18 cellular contexts compared by ENCODE assay signal in the genomic region with DNA sequence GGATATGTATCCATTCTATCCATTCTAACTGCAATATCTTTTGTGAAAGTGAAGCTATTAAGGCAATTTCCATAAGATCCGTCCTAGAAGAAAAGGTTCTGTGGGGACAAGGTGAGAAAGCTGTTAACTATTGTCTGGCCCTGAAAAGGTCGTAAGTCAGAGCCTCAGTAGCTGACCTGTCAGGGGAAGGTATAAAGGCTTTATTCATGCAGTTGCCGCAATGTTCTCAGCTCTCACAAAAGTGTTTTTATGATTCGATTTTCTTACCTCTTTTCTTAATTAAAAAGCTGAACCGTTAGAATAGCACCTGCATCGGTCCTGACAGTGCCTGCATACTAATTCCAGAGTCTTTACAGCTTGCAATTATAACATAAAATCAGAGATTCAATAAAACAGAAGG. TPM values are rescaled to one million over a fixed set of nuclear protein-coding genes. Genes with fewer than 3 reads are reported as not detected.
DNase-seq lines count a peak whose midpoint lies in the region; ATAC-seq, FAIRE-seq and TF ChIP-seq lines count a peak whose summit lies in the region.
"Had no signal": no experiment of that assay in that cellular context is flagged by ENCODE, and none has a peak within 500 bp of the region (broad histone marks: within the 10 kb centered on the region; RNA-seq: fewer than 3 reads in every experiment).

No MANE protein-coding gene starts in this region.

- DNase-seq in H1 (ENCODE audit: low read depth in 1 of 2, low spot score in 2 of 2), result no peak
- peak; percentile 33 for DNase-seq in neural progenitor cell (ENCODE audit: low spot score)
- DNase-seq in MM.1S, result no peak
- DNase-seq: C1 segment of cervical spinal cord; Calu3; CD4-positive, alpha-beta memory T cell; COR-L47; DMS53; DMS79 treated with DMSO at 0.1 percent for 48 hours; GF-D8; H9; HFFc6 had no signal

- no peak overlapping the region for H3K23ac ChIP-seq in H1 (ENCODE audit: insufficient read length)

- H3K36me3 Mint-ChIP-seq in neural progenitor cell, result peaks cover 21% of the 10 kb centered on the region
- H3K36me3 Mint-ChIP-seq: CD4-positive, alpha-beta memory T cell had no signal

- POLR2A ChIA-PET in H1 (lab: Charles Lee; ENCODE audit: partially characterized antibody), result interaction anchor here (0.9 to 2.0 kb wide), 5 partner anchors 8 to 25 kb away, joined by 3 to 6 read pairs (median 4); no protein-coding TSS in a partner anchor

- TF ChIP-seq CTCF in H1 (IDR thresholded peaks at IDR 0.05; ENCODE audit: control extremely low read depth in 1 of 3, insufficient read depth in 1 of 3, low read depth in 1 of 3, low read length in 3 of 3) (no peak), neural progenitor cell (IDR thresholded peaks at IDR 0.05) (no peak), MM.1S (IDR thresholded peaks at IDR 0.05; ENCODE audit: low read length) (no peak)

- no peak overlapping the region for H2BK5ac ChIP-seq in H1 (ENCODE audit: low read depth, low read length)

- H4K91ac ChIP-seq in H1 (replicated peaks; ENCODE audit: insufficient read length, low read length), result no peak overlapping the region

- peaks cover 3% of the 10 kb centered on the region for H3K27me3 Mint-ChIP-seq in neural progenitor cell (ENCODE audit: insufficient read depth, low read depth)

- H3K27ac ChIP-seq in HUES48 (ENCODE audit: low read depth, low read length) (peak overlapping the region; percentile 42), H1 (ENCODE audit: low read depth, low read length) (no peak overlapping the region), neural progenitor cell (no peak overlapping the region), MM.1S (ENCODE audit: low read length) (no peak overlapping the region)

- H3K18ac ChIP-seq in H1 (ENCODE audit: extremely low read depth, low read length), result no peak overlapping the region

- peak overlapping the region; percentile 99 for H3K27ac Mint-ChIP-seq in neural progenitor cell
- H3K27ac Mint-ChIP-seq: CD4-positive, alpha-beta memory T cell; HFFc6 had no signal

- H3K9me3 ChIP-seq in HUES48 (ENCODE audit: control insufficient read depth, insufficient read depth, low read length), result no peaks in the 10 kb centered on the region
- H3K9me3 ChIP-seq in H1 (ENCODE audit: insufficient read depth in 2 of 2, low read depth in 1 of 2, low read length in 1 of 2), result no peaks in the 10 kb centered on the region
- no peaks in the 10 kb centered on the region for H3K9me3 ChIP-seq in neural progenitor cell (ENCODE audit: low read depth)
- H3K9me3 ChIP-seq in MM.1S (replicated peaks; ENCODE audit: insufficient read depth, low read length), result no peaks in the 10 kb centered on the region

- H3K79me2 ChIP-seq in H1 (ENCODE audit: control insufficient read depth in 1 of 2, insufficient read depth in 2 of 2, low read length in 2 of 2), result no peaks in the 10 kb centered on the region
- no peaks in the 10 kb centered on the region for H3K79me2 ChIP-seq in neural progenitor cell (ENCODE audit: low read depth)
- H3K79me2 ChIP-seq in MM.1S (ENCODE audit: low read length), result no peaks in the 10 kb centered on the region

- no peak overlapping the region for H4K5ac ChIP-seq in H1 (ENCODE audit: insufficient read length, low read depth, low read length)

- peaks cover 97% of the 10 kb centered on the region for H3K4me1 Mint-ChIP-seq in neural progenitor cell
- H3K4me1 Mint-ChIP-seq: CD4-positive, alpha-beta memory T cell had no signal

- no peak overlapping the region for H3K4me3 ChIP-seq in HUES48 (ENCODE audit: low read depth, low read length)
- no peak overlapping the region for H3K4me3 ChIP-seq in H1 (ENCODE audit: extremely low read depth in 1 of 4, insufficient read depth in 2 of 4, low read depth in 3 of 4, low read length in 4 of 4)
- no peak overlapping the region for H3K4me3 ChIP-seq in neural progenitor cell
- no peak overlapping the region for H3K4me3 ChIP-seq in MM.1S (ENCODE audit: low read length)

- no peak overlapping the region for H3K4ac ChIP-seq in H1 (replicated peaks; ENCODE audit: insufficient read length, low read depth, low read length)

- peaks cover 67% of the 10 kb centered on the region for H3F3A ChIP-seq in neural progenitor cell (ENCODE audit: low read depth)
- H3F3A ChIP-seq in MM.1S (ENCODE audit: insufficient read depth, low read length), result no peaks in the 10 kb centered on the region

- H3K4me2 ChIP-seq in H1 (ENCODE audit: insufficient read depth in 1 of 2, low read depth in 2 of 2, low read length in 2 of 2), result peak overlapping the region in 1 of 2 experiments; percentile 56; a peak in 3 of 4 replicates
- H3K4me2 ChIP-seq in neural progenitor cell, result peak overlapping the region; percentile 41
- H3K4me2 ChIP-seq in MM.1S (ENCODE audit: low read depth, low read length), result no peak overlapping the region

- no peaks in the 10 kb centered on the region for H3K79me1 ChIP-seq in H1 (ENCODE audit: low read depth, low read length)

- H3K14ac ChIP-seq in H1 (ENCODE audit: insufficient read length), result no peak overlapping the region

- WGBS in H1 (ENCODE audit: extremely low coverage in 1 of 2, insufficient coverage in 1 of 2, insufficient read length in 1 of 2, insufficient replicate concordance in 2 of 2, low coverage in 1 of 2, low lambda C conversion rate in 2 of 2, missing lambda C conversion rate in 1 of 2), 2 experiments, result 11% methylated on average over 6 of the region's 6 CpGs; no CpG with 5 or more reads in 1 of the 2 experiments

- H3K4me1 ChIP-seq in HUES48 (ENCODE audit: control insufficient read depth, insufficient read depth, low read length) (peaks cover 77% of the 10 kb centered on the region), H1 (replicated peaks in 1 of 4; ENCODE audit: control insufficient read depth in 3 of 4, insufficient read depth in 4 of 4, low read length in 3 of 4) (peaks cover 15 to 48% (median 32%) of the 10 kb centered on the region in 4 experiments), neural progenitor cell (peaks cover 47% of the 10 kb centered on the region), MM.1S (ENCODE audit: low read length) (no peaks in the 10 kb centered on the region)

- TF ChIP-seq RAD21 in H1 (IDR thresholded peaks at IDR 0.05 in 1 of 2, conservative IDR thresholded peaks at IDR 0.05 in 1 of 2; ENCODE audit: low read depth in 2 of 2, low read length in 2 of 2), result no peak

- no peak overlapping the region for H2BK20ac ChIP-seq in H1 (ENCODE audit: low read length)

- H4K20me1 ChIP-seq in H1 (replicated peaks in 1 of 2; ENCODE audit: control insufficient read depth in 1 of 2, insufficient read depth in 2 of 2, low read length in 2 of 2), result peaks cover 0 to 3% of the 10 kb centered on the region in 2 experiments
- peaks cover 53% of the 10 kb centered on the region for H4K20me1 ChIP-seq in neural progenitor cell (ENCODE audit: low read depth)
- no peaks in the 10 kb centered on the region for H4K20me1 ChIP-seq in MM.1S (ENCODE audit: insufficient read depth, low read length)

- ATAC-seq in HG03342 (IDR thresholded peaks at IDR 0.05; ENCODE audit: unreplicated experiment) (no peak), GM21786 (IDR thresholded peaks at IDR 0.05; ENCODE audit: unreplicated experiment) (no peak)

- no peak overlapping the region for H4K8ac ChIP-seq in H1 (ENCODE audit: extremely low read depth, insufficient read depth, low read length)

- FAIRE-seq in H1 (lab: Jason Lieb, UNC), result peak; percentile 58
- FAIRE-seq: GM12891, GM18507 had no signal

- CTCF ChIA-PET in H1 (lab: Charles Lee; ENCODE audit: partially characterized antibody), result interaction anchor here (0.6 to 27.3 kb wide), 10 partner anchors 8 to 599 kb away, joined by 3 to 485 read pairs (median 9); a partner anchor contains a TSS

- no peak overlapping the region for H2AK5ac ChIP-seq in H1 (ENCODE audit: low read depth, low read length)

- H2BK15ac ChIP-seq in H1 (ENCODE audit: low read length), result no peak overlapping the region

- peak overlapping the region; percentile 74 for H3K4me3 Mint-ChIP-seq in neural progenitor cell
- H3K4me3 Mint-ChIP-seq: CD4-positive, alpha-beta memory T cell; HFFc6 had no signal

- H3K56ac ChIP-seq in H1 (replicated peaks; ENCODE audit: insufficient read length, low read depth, low read length), result no peak overlapping the region

- H3K9ac ChIP-seq in HUES48 (ENCODE audit: low read depth, low read length) (no peak overlapping the region), H1 (replicated peaks in 1 of 4; ENCODE audit: extremely low read depth in 1 of 4, low read depth in 3 of 4, low read length in 3 of 4) (no peak overlapping the region), neural progenitor cell (no peak overlapping the region), MM.1S (ENCODE audit: low read length) (no peak overlapping the region)

- H3K9me3 Mint-ChIP-seq in neural progenitor cell, result peaks cover 3% of the 10 kb centered on the region
- H3K9me3 Mint-ChIP-seq: HFFc6 had no signal

- H3K27me3 ChIP-seq in HUES48 (ENCODE audit: control insufficient read depth, insufficient read depth, low read length) (peaks cover 97% of the 10 kb centered on the region), H1 (replicated peaks in 1 of 4; ENCODE audit: control insufficient read depth in 3 of 4, extremely low read depth in 1 of 4, insufficient read depth in 3 of 4, low read length in 3 of 4) (peaks cover 43 to 77% (median 62%) of the 10 kb centered on the region in 4 experiments), neural progenitor cell (peaks cover 100% of the 10 kb centered on the region), MM.1S (replicated peaks; ENCODE audit: insufficient read depth, low read length) (no peaks in the 10 kb centered on the region)

- no peak overlapping the region for H2BK12ac ChIP-seq in H1 (ENCODE audit: low read depth, low read length)

- no peak for TF ChIP-seq POLR2A in H1 (IDR thresholded peaks at IDR 0.05; ENCODE audit: control extremely low read depth in 1 of 2, low read depth in 2 of 2, low read length in 2 of 2)

- no peak overlapping the region for H2BK120ac ChIP-seq in H1 (replicated peaks; ENCODE audit: low read depth, low read length)

- peaks cover 5% of the 10 kb centered on the region for H3K23me2 ChIP-seq in H1 (ENCODE audit: low read depth, low read length)

- H2AFZ ChIP-seq in H1 (ENCODE audit: low read length) (no peak overlapping the region), neural progenitor cell (replicated peaks) (no peak overlapping the region), MM.1S (ENCODE audit: low read length) (no peak overlapping the region)

- TF ChIP-seq EP300 in H1 (IDR thresholded peaks at IDR 0.05; ENCODE audit: borderline replicate concordance in 1 of 2, low read depth in 2 of 2, low read length in 2 of 2), result no peak

- no peaks in the 10 kb centered on the region for H3K9me2 ChIP-seq in MM.1S (replicated peaks; ENCODE audit: insufficient read depth, low read length)

- H3K36me3 ChIP-seq in HUES48 (ENCODE audit: control insufficient read depth, insufficient read depth, low read length) (no peaks in the 10 kb centered on the region), H1 (ENCODE audit: control insufficient read depth in 2 of 4, insufficient read depth in 4 of 4, low read length in 3 of 4) (no peaks in the 10 kb centered on the region), neural progenitor cell (no peaks in the 10 kb centered on the region), MM.1S (replicated peaks; ENCODE audit: insufficient read depth, low read length) (no peaks in the 10 kb centered on the region)

RNA-seq across cellular contexts. Expression of a gene that starts 24.7 kb away (rescaled TPM):
- 0.13 TPM in 1 of 2 replicates, not detected in the other for total RNA-seq in H1 (2021; fragmentation: NEBNext Ultra II Directional; extraction: Animal tissue kit (Norgen Biotek cat#: 25700))
- polyA plus RNA-seq in H1 (2011; rRNA removed), result 0.03 and 0.31 TPM in 2 replicates
- polyA plus RNA-seq in H1 (2011; cell fraction: cytosol; rRNA removed), result 0.08 TPM
- 0.27 TPM for polyA plus RNA-seq in H1 (2011; cell fraction: nucleus; rRNA removed)
- polyA plus RNA-seq in H1 (2012, experiment 1 of 2), result 0.27 TPM in 1 of 4 replicates, not detected in the others
- polyA plus RNA-seq in H1 (2012, experiment 2 of 2), result 0.08 TPM
- 0.06 TPM for polyA plus RNA-seq in H1 (2013, experiment 1 of 2)
- 0.06 TPM for polyA plus RNA-seq in H1 (2013, experiment 2 of 2)
- not detected in 2 replicates for polyA minus RNA-seq in H1 (2011; rRNA and poly(A)+ RNA removed)
- polyA minus RNA-seq in H1 (2011; cell fraction: cytosol; rRNA and poly(A)+ RNA removed), result not detected
- polyA minus RNA-seq in H1 (2011; cell fraction: nucleus; rRNA and poly(A)+ RNA removed), result 0.60 TPM
- total RNA-seq in neural progenitor cell (ENCODE audit: low replicate concordance), result 0.25 and 0.64 TPM in 2 replicates
- total RNA-seq: Calu3; CD4-positive, alpha-beta memory T cell; G401; H9 had no signal
- polyA plus RNA-seq: CD4-positive, alpha-beta memory T cell had no signal

RNA-seq across cellular contexts. Expression of a gene that starts 27.6 kb away (rescaled TPM):
- 1.5 and 2.2 TPM in 2 replicates for total RNA-seq in H1 (2021; fragmentation: NEBNext Ultra II Directional; extraction: Animal tissue kit (Norgen Biotek cat#: 25700))
- 0.80 and 3.6 TPM in 2 replicates for polyA plus RNA-seq in H1 (2011; rRNA removed)
- 1.7 TPM for polyA plus RNA-seq in H1 (2011; cell fraction: cytosol; rRNA removed)
- 2.7 TPM for polyA plus RNA-seq in H1 (2011; cell fraction: nucleus; rRNA removed)
- 0.27 to 0.77 TPM (median 0.60 TPM) in 4 replicates for polyA plus RNA-seq in H1 (2012, experiment 1 of 2)
- 0.08 TPM for polyA plus RNA-seq in H1 (2012, experiment 2 of 2)
- polyA plus RNA-seq in H1 (2013, experiment 1 of 2), result 1.4 TPM
- polyA plus RNA-seq in H1 (2013, experiment 2 of 2), result 0.75 TPM
- polyA minus RNA-seq in H1 (2011; rRNA and poly(A)+ RNA removed), result 0.07 and 0.47 TPM in 2 replicates
- polyA minus RNA-seq in H1 (2011; cell fraction: cytosol; rRNA and poly(A)+ RNA removed), result 1.6 TPM
- polyA minus RNA-seq in H1 (2011; cell fraction: nucleus; rRNA and poly(A)+ RNA removed), result 2.4 TPM
- 0.56 and 0.84 TPM in 2 replicates for total RNA-seq in neural progenitor cell (ENCODE audit: low replicate concordance)
- total RNA-seq: Calu3; CD4-positive, alpha-beta memory T cell; G401; H9 had no signal
- polyA plus RNA-seq: CD4-positive, alpha-beta memory T cell had no signal
